Comparison of ENCODE assay signal across 1 cellular context in the genomic region with DNA sequence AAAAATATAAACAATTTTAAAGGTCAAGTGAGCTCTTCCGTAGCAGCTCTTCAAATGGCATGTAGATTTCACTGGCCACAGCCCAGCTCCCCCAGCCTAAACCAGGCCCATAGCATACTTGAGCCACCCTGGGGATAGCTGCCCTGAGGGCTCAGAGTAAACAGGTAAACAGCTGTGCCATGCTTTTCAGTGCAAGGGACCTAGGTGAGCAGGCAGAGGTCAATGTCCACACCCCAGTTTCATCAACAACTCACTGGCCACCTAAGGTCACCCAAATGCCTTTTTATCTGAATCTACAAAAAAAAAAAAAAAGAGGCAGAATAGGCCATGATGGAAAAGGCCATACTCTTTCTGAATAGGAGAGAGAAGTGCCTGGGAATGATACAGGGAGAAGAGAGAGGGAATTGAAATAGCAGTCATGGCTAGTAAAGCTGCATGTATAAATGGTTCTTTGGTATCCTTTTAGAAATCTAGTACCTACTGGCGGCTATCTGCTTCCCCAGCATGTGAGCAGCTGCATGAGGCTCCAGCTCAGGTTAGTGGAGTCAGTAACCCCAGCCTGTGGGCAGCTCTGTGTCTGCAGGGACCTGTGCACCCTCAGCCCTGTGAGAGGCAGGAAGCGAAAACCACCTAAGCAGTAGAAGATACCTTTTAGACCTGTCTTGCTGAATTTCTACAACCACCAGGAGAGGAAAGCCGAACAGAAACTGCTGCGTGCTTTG.
TF ChIP-seq lines count a peak whose summit lies in the region.

No MANE protein-coding gene starts in this region.

TF ChIP-seq in HepG2, 621 proteins besides CTCF, POLR2A, EP300 and RAD21 (continued from another document and continues in another):
- TF ChIP-seq, protein P1, sequence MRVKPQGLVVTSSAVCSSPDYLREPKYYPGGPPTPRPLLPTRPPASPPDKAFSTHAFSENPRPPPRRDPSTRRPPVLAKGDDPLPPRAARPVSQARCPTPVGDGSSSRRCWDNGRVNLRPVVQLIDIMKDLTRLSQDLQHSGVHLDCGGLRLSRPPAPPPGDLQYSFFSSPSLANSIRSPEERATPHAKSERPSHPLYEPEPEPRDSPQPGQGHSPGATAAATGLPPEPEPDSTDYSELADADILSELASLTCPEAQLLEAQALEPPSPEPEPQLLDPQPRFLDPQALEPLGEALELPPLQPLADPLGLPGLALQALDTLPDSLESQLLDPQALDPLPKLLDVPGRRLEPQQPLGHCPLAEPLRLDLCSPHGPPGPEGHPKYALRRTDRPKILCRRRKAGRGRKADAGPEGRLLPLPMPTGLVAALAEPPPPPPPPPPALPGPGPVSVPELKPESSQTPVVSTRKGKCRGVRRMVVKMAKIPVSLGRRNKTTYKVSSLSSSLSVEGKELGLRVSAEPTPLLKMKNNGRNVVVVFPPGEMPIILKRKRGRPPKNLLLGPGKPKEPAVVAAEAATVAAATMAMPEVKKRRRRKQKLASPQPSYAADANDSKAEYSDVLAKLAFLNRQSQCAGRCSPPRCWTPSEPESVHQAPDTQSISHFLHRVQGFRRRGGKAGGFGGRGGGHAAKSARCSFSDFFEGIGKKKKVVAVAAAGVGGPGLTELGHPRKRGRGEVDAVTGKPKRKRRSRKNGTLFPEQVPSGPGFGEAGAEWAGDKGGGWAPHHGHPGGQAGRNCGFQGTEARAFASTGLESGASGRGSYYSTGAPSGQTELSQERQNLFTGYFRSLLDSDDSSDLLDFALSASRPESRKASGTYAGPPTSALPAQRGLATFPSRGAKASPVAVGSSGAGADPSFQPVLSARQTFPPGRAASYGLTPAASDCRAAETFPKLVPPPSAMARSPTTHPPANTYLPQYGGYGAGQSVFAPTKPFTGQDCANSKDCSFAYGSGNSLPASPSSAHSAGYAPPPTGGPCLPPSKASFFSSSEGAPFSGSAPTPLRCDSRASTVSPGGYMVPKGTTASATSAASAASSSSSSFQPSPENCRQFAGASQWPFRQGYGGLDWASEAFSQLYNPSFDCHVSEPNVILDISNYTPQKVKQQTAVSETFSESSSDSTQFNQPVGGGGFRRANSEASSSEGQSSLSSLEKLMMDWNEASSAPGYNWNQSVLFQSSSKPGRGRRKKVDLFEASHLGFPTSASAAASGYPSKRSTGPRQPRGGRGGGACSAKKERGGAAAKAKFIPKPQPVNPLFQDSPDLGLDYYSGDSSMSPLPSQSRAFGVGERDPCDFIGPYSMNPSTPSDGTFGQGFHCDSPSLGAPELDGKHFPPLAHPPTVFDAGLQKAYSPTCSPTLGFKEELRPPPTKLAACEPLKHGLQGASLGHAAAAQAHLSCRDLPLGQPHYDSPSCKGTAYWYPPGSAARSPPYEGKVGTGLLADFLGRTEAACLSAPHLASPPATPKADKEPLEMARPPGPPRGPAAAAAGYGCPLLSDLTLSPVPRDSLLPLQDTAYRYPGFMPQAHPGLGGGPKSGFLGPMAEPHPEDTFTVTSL (CRISPR knock-in tag; IDR thresholded peaks at IDR 0.05; ENCODE audit: borderline replicate concordance), result peak; percentile 92; the same call in 1 of the 2 replicates
- TF ChIP-seq FOSL1 (CRISPR knock-in tag; IDR thresholded peaks at IDR 0.05; ENCODE audit: borderline replicate concordance) (no peak), ZNF644 (CRISPR knock-in tag; IDR thresholded peaks at IDR 0.05; ENCODE audit: low read depth) (peak; percentile 92), NFATC3 (CRISPR knock-in tag; IDR thresholded peaks at IDR 0.05) (peak; percentile 11; the same call in 1 of the 2 replicates), HOXA7 (CRISPR knock-in tag; IDR thresholded peaks at IDR 0.05) (no peak), YEATS4 (CRISPR knock-in tag; IDR thresholded peaks at IDR 0.05; ENCODE audit: borderline replicate concordance) (peak; percentile 51; the same call in 1 of the 2 replicates), FOXP1 (IDR thresholded peaks at IDR 0.05) (peak; percentile 98), FOXP1 (CRISPR knock-in tag; IDR thresholded peaks at IDR 0.05) (peak; percentile 100), ZSCAN12 (CRISPR knock-in tag; IDR thresholded peaks at IDR 0.05) (0 out of 2 replicates have a peak, but pooled peaks have one; percentile 14), HNRNPH1 (optimal IDR thresholded peaks at IDR 0.05; ENCODE audit: low read depth, low read length) (no peak), SNAPC2 (CRISPR knock-in tag; IDR thresholded peaks at IDR 0.05) (no peak), ZSCAN29 (CRISPR knock-in tag; conservative IDR thresholded peaks at IDR 0.05) (peak; percentile 85; the same call in 1 of the 2 replicates), ZSCAN25 (CRISPR knock-in tag; IDR thresholded peaks at IDR 0.05) (peak; percentile 79), SRF (IDR thresholded peaks at IDR 0.05; ENCODE audit: low read depth, low read length) (no peak), RBM22 (optimal IDR thresholded peaks at IDR 0.05; ENCODE audit: low read length) (peak; percentile 82), ZMAT3 (CRISPR knock-in tag; conservative IDR thresholded peaks at IDR 0.05) (peak; percentile 57; the same call in 1 of the 2 replicates), ARNT2 (CRISPR knock-in tag; IDR thresholded peaks at IDR 0.05; ENCODE audit: low read depth) (0 out of 2 replicates have a peak, but pooled peaks have one; percentile 38), FOXM1 (CRISPR knock-in tag; IDR thresholded peaks at IDR 0.05) (no peak), PAF1 (CRISPR knock-in tag; IDR thresholded peaks at IDR 0.05) (no peak), BORCS8-MEF2B (CRISPR knock-in tag; IDR thresholded peaks at IDR 0.05) (peak; percentile 43), SOX6 (IDR thresholded peaks at IDR 0.05) (no peak), SOX6 (CRISPR knock-in tag; IDR thresholded peaks at IDR 0.05) (peak; percentile 92), ZNF350 (CRISPR knock-in tag; IDR thresholded peaks at IDR 0.05; ENCODE audit: borderline replicate concordance, low read depth) (peak; percentile 94), ZNF296 (CRISPR knock-in tag; conservative IDR thresholded peaks at IDR 0.05) (no peak), ZNF570 (CRISPR knock-in tag; IDR thresholded peaks at IDR 0.05; ENCODE audit: borderline replicate concordance) (no peak), TOE1 (CRISPR knock-in tag; IDR thresholded peaks at IDR 0.05) (no peak), ZNF629 (CRISPR knock-in tag; conservative IDR thresholded peaks at IDR 0.05) (no peak), MAFF (IDR thresholded peaks at IDR 0.05; ENCODE audit: low read depth, low read length) (no peak)
- TF ChIP-seq, protein P2, sequence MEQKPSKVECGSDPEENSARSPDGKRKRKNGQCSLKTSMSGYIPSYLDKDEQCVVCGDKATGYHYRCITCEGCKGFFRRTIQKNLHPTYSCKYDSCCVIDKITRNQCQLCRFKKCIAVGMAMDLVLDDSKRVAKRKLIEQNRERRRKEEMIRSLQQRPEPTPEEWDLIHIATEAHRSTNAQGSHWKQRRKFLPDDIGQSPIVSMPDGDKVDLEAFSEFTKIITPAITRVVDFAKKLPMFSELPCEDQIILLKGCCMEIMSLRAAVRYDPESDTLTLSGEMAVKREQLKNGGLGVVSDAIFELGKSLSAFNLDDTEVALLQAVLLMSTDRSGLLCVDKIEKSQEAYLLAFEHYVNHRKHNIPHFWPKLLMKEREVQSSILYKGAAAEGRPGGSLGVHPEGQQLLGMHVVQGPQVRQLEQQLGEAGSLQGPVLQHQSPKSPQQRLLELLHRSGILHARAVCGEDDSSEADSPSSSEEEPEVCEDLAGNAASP (CRISPR knock-in tag; IDR thresholded peaks at IDR 0.05; ENCODE audit: borderline replicate concordance), result peak; percentile 99
- TF ChIP-seq, protein P3, sequence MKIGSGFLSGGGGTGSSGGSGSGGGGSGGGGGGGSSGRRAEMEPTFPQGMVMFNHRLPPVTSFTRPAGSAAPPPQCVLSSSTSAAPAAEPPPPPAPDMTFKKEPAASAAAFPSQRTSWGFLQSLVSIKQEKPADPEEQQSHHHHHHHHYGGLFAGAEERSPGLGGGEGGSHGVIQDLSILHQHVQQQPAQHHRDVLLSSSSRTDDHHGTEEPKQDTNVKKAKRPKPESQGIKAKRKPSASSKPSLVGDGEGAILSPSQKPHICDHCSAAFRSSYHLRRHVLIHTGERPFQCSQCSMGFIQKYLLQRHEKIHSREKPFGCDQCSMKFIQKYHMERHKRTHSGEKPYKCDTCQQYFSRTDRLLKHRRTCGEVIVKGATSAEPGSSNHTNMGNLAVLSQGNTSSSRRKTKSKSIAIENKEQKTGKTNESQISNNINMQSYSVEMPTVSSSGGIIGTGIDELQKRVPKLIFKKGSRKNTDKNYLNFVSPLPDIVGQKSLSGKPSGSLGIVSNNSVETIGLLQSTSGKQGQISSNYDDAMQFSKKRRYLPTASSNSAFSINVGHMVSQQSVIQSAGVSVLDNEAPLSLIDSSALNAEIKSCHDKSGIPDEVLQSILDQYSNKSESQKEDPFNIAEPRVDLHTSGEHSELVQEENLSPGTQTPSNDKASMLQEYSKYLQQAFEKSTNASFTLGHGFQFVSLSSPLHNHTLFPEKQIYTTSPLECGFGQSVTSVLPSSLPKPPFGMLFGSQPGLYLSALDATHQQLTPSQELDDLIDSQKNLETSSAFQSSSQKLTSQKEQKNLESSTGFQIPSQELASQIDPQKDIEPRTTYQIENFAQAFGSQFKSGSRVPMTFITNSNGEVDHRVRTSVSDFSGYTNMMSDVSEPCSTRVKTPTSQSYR (CRISPR knock-in tag; IDR thresholded peaks at IDR 0.05; ENCODE audit: borderline replicate concordance), result peak; percentile 55; the same call in 1 of the 2 replicates
- TF ChIP-seq, protein P4, sequence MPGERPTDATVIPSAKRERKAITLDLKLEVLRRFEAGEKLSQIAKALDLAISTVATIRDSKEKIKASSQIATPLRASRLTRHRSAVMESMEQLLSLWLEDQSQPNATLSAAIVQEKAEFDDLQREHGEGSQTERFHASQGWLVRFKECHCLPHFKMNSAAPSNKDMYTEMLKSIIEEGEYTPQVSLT (CRISPR knock-in tag; IDR thresholded peaks at IDR 0.05; ENCODE audit: borderline replicate concordance, low read depth), result no peak
- TF ChIP-seq, protein P5, sequence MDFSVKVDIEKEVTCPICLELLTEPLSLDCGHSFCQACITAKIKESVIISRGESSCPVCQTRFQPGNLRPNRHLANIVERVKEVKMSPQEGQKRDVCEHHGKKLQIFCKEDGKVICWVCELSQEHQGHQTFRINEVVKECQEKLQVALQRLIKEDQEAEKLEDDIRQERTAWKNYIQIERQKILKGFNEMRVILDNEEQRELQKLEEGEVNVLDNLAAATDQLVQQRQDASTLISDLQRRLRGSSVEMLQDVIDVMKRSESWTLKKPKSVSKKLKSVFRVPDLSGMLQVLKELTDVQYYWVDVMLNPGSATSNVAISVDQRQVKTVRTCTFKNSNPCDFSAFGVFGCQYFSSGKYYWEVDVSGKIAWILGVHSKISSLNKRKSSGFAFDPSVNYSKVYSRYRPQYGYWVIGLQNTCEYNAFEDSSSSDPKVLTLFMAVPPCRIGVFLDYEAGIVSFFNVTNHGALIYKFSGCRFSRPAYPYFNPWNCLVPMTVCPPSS (IDR thresholded peaks at IDR 0.05), result no peak
- TF ChIP-seq, protein P6, sequence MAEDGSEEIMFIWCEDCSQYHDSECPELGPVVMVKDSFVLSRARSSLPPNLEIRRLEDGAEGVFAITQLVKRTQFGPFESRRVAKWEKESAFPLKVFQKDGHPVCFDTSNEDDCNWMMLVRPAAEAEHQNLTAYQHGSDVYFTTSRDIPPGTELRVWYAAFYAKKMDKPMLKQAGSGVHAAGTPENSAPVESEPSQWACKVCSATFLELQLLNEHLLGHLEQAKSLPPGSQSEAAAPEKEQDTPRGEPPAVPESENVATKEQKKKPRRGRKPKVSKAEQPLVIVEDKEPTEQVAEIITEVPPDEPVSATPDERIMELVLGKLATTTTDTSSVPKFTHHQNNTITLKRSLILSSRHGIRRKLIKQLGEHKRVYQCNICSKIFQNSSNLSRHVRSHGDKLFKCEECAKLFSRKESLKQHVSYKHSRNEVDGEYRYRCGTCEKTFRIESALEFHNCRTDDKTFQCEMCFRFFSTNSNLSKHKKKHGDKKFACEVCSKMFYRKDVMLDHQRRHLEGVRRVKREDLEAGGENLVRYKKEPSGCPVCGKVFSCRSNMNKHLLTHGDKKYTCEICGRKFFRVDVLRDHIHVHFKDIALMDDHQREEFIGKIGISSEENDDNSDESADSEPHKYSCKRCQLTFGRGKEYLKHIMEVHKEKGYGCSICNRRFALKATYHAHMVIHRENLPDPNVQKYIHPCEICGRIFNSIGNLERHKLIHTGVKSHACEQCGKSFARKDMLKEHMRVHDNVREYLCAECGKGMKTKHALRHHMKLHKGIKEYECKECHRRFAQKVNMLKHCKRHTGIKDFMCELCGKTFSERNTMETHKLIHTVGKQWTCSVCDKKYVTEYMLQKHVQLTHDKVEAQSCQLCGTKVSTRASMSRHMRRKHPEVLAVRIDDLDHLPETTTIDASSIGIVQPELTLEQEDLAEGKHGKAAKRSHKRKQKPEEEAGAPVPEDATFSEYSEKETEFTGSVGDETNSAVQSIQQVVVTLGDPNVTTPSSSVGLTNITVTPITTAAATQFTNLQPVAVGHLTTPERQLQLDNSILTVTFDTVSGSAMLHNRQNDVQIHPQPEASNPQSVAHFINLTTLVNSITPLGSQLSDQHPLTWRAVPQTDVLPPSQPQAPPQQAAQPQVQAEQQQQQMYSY (CRISPR knock-in tag; IDR thresholded peaks at IDR 0.05), result no peak
- TF ChIP-seq, protein P7, sequence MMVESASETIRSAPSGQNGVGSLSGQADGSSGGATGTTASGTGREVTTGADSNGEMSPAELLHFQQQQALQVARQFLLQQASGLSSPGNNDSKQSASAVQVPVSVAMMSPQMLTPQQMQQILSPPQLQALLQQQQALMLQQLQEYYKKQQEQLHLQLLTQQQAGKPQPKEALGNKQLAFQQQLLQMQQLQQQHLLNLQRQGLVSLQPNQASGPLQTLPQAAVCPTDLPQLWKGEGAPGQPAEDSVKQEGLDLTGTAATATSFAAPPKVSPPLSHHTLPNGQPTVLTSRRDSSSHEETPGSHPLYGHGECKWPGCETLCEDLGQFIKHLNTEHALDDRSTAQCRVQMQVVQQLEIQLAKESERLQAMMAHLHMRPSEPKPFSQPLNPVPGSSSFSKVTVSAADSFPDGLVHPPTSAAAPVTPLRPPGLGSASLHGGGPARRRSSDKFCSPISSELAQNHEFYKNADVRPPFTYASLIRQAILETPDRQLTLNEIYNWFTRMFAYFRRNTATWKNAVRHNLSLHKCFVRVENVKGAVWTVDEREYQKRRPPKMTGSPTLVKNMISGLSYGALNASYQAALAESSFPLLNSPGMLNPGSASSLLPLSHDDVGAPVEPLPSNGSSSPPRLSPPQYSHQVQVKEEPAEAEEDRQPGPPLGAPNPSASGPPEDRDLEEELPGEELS (CRISPR knock-in tag; IDR thresholded peaks at IDR 0.05), result peak; percentile 100
- TF ChIP-seq, protein P8, sequence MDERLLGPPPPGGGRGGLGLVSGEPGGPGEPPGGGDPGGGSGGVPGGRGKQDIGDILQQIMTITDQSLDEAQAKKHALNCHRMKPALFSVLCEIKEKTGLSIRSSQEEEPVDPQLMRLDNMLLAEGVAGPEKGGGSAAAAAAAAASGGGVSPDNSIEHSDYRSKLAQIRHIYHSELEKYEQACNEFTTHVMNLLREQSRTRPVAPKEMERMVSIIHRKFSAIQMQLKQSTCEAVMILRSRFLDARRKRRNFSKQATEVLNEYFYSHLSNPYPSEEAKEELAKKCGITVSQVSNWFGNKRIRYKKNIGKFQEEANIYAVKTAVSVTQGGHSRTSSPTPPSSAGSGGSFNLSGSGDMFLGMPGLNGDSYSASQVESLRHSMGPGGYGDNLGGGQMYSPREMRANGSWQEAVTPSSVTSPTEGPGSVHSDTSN (CRISPR knock-in tag; IDR thresholded peaks at IDR 0.05), result no peak
- TF ChIP-seq, protein P9, sequence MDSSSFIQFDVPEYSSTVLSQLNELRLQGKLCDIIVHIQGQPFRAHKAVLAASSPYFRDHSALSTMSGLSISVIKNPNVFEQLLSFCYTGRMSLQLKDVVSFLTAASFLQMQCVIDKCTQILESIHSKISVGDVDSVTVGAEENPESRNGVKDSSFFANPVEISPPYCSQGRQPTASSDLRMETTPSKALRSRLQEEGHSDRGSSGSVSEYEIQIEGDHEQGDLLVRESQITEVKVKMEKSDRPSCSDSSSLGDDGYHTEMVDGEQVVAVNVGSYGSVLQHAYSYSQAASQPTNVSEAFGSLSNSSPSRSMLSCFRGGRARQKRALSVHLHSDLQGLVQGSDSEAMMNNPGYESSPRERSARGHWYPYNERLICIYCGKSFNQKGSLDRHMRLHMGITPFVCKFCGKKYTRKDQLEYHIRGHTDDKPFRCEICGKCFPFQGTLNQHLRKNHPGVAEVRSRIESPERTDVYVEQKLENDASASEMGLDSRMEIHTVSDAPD (CRISPR knock-in tag; IDR thresholded peaks at IDR 0.05), result peak; percentile 22; the same call in 1 of the 2 replicates
